In the genomic region with DNA sequence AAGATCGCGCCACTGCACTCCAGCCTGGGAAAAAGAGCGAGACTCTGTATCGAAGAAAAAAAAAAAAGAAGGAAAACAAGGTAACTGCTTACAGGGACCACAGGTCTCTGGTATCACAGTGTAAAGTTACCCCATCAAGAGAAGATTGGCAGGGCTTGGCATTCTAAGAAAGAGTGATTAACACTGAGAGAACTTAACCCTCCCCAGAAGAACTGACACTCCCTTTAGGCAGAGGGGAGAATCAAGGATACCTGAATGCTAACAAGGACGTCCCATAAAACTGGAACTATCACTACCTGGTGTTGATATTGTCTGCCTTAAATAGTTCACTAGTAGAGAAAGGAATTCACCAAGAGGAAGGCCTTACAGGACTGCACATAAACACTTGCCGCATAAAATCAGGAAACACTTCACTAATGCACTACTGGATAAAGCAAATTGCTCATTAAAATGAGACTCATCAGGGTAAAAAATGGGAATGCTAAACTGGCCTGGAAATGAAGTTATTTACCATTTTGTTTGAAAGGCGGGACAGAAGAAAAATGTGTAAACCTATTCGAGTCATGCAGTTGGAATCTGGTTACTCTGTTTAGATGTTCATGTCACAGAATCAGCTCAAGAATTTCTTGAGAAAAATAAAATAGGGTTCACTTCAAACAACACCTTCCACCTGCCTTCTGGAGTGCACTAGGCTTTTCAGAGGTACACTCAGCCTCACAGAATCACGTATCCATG, we compare ENCODE assay signal across 1 cellular context.
TF ChIP-seq lines count a peak whose summit lies in the region.

No MANE protein-coding gene starts in this region.

TF ChIP-seq in HCT116, 20 proteins besides CTCF, POLR2A, EP300 and RAD21 (continued from another document):
- TF ChIP-seq REST (IDR thresholded peaks at IDR 0.05; ENCODE audit: low read depth), result no peak
- no peak for TF ChIP-seq EZH2 (IDR thresholded peaks at IDR 0.05)
- TF ChIP-seq, protein P1, sequence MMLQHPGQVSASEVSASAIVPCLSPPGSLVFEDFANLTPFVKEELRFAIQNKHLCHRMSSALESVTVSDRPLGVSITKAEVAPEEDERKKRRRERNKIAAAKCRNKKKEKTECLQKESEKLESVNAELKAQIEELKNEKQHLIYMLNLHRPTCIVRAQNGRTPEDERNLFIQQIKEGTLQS (IDR thresholded peaks at IDR 0.05), result no peak
- TF ChIP-seq SP1 (IDR thresholded peaks at IDR 0.05; ENCODE audit: low read depth), result no peak
- no peak for TF ChIP-seq EZH2phosphoT487 (IDR thresholded peaks at IDR 0.05; ENCODE audit: borderline replicate concordance)
- TF ChIP-seq EGR1 (IDR thresholded peaks at IDR 0.05; ENCODE audit: low read depth), result no peak
